8 cellular contexts compared by ENCODE assay signal in genomic region chr19:4471400-4472173, GRCh38. TPM values are rescaled to one million over a fixed set of nuclear protein-coding genes. Genes with fewer than 3 reads are reported as not detected.
DNase-seq lines count a peak whose midpoint lies in the region; ATAC-seq, FAIRE-seq and TF ChIP-seq lines count a peak whose summit lies in the region.

No MANE protein-coding gene starts in this region.

- TF ChIP-seq CTCF in AG10803 (conservative IDR thresholded peaks at IDR 0.05; ENCODE audit: low read length), result no peak
- no peak for TF ChIP-seq CTCF in kidney (IDR thresholded peaks at IDR 0.05; ENCODE audit: borderline replicate concordance, extremely low read depth, insufficient read depth)

- no peaks in the 10 kb centered on the region for H3K9me3 ChIP-seq in kidney (ENCODE audit: control insufficient read depth in 1 of 2, low read length in 2 of 2)

- H3K27ac ChIP-seq in kidney (ENCODE audit: low read depth in 2 of 2, low read length in 2 of 2), result peak overlapping the region; percentile 81 to 84

- peak; percentile 100 for DNase-seq in AG10803 (ENCODE audit: low read depth)
- peak; percentile 100 for DNase-seq in NCI-H446 (lab: John Stamatoyannopoulos, UW)
- peak; percentile 99 for DNase-seq in cerebellum (ENCODE audit: low spot score)
- peak; percentile 99 for DNase-seq in kidney
- peak; percentile 89 to 95 for DNase-seq in stimulated activated CD4-positive, alpha-beta T cell treated with anti-CD3 and anti-CD28 coated beads, Interleukin-15, amount 100 ng/mL, for 1 hour (ENCODE audit: low read depth in 1 of 2, low spot score in 1 of 2)

- ATAC-seq in GM19043 (IDR thresholded peaks at IDR 0.05; ENCODE audit: low read depth, unreplicated experiment), result peak; percentile 83
- ATAC-seq in HG03354 (IDR thresholded peaks at IDR 0.05; ENCODE audit: poor library complexity, severe bottlenecking, unreplicated experiment), result peak; percentile 84
- ATAC-seq in activated CD4-positive, CD25-positive, alpha-beta regulatory T cell treated with anti-CD3 and anti-CD28 coated beads, Interleukin-2, amount 50 U/mL, for 24 hours, result peak; percentile 88 to 90

- FAIRE-seq in kidney (lab: Jason Lieb, UNC), result peak; percentile 100

- no peaks in the 10 kb centered on the region for H3K36me3 ChIP-seq in kidney (ENCODE audit: control insufficient read depth in 1 of 2, insufficient read depth in 2 of 2, low read length in 2 of 2)

- H3K9ac ChIP-seq in kidney (ENCODE audit: low read length in 2 of 2), result peak overlapping the region; percentile 58 to 60

- H3K4me3 ChIP-seq in AG10803 (ENCODE audit: low read length), result peak overlapping the region; percentile 71
- H3K4me3 ChIP-seq in kidney (ENCODE audit: low read length in 2 of 2), result peak overlapping the region; percentile 72 to 92

- peaks cover 0 to 10% of the 10 kb centered on the region in 2 donors for H3K4me1 ChIP-seq in kidney (ENCODE audit: control insufficient read depth in 1 of 2, insufficient read depth in 1 of 2, low read depth in 1 of 2, low read length in 2 of 2)

- intact Hi-C loops in kidney (cut with DNase I), result no loop called here

RNA-seq across cellular contexts. Expression of gene HDGFL2, which starts 0.5 kb away (rescaled TPM):
- total RNA-seq in cerebellum (26.9 TPM), kidney (37.8 TPM)
- polyA plus RNA-seq in kidney (ENCODE audit: insufficient read depth, low read depth, low replicate concordance), result 38.8 TPM

RNA-seq across cellular contexts. Expression of gene UBXN6, which starts 14.0 kb away (rescaled TPM):
- total RNA-seq in cerebellum (33.5 TPM), kidney (110 TPM)
- polyA plus RNA-seq in kidney (ENCODE audit: insufficient read depth, low read depth, low replicate concordance), result 177 TPM

RNA-seq across cellular contexts. Expression of gene PLIN4, which starts 46.7 kb away (rescaled TPM):
- total RNA-seq in cerebellum (0.73 TPM), kidney (2.2 TPM)
- polyA plus RNA-seq in kidney (ENCODE audit: insufficient read depth, low read depth, low replicate concordance), result 1.6 TPM

Comparison
In these comparisons a context has a peak if more than half of its experiments do, and no peak if none do; other contexts are left out.
1. Peak in every context shown above with its lines: DNase-seq, ATAC-seq, H3K4me3 ChIP-seq and H3K27ac ChIP-seq.